ENCODE assay signal across 1 cellular context in genomic region chr17:3794890-3795757, GRCh38.
TF ChIP-seq lines count a peak whose summit lies in the region.

No MANE protein-coding gene starts in this region.

TF ChIP-seq in HepG2, 621 proteins besides CTCF, POLR2A, EP300 and RAD21 (continued from another document and continues in another):
- TF ChIP-seq ZNF550 (CRISPR knock-in tag; IDR thresholded peaks at IDR 0.05; ENCODE audit: borderline replicate concordance) (no peak), TEAD3 (CRISPR knock-in tag; optimal IDR thresholded peaks at IDR 0.05; ENCODE audit: borderline replicate concordance) (peak; percentile 23), ESRRA (CRISPR knock-in tag; IDR thresholded peaks at IDR 0.05; ENCODE audit: low read depth) (peak; percentile 23; the same call in 1 of the 2 replicates), BRD4 (CRISPR knock-in tag; IDR thresholded peaks at IDR 0.05) (peak; percentile 79; the same call in 1 of the 2 replicates), ZNF431 (CRISPR knock-in tag; IDR thresholded peaks at IDR 0.05; ENCODE audit: borderline replicate concordance, low read depth) (peak; percentile 55; the same call in 1 of the 2 replicates), CREM (IDR thresholded peaks at IDR 0.05) (peak; percentile 44; the same call in 1 of the 2 replicates), CREM (CRISPR knock-in tag; IDR thresholded peaks at IDR 0.05) (no peak), KDM4B (CRISPR knock-in tag; IDR thresholded peaks at IDR 0.05) (peak; percentile 53; the same call in 1 of the 2 replicates), ZNF124 (CRISPR knock-in tag; IDR thresholded peaks at IDR 0.05) (0 out of 2 replicates have a peak, but pooled peaks have one; percentile 11), POLR2G (IDR thresholded peaks at IDR 0.05; ENCODE audit: low read depth, low read length) (peak; percentile 75), ZSCAN25 (CRISPR knock-in tag; IDR thresholded peaks at IDR 0.05) (peak; percentile 90), ARNTL (CRISPR knock-in tag; IDR thresholded peaks at IDR 0.05) (peak; percentile 50; the same call in 1 of the 2 replicates), ZNF574 (CRISPR knock-in tag; IDR thresholded peaks at IDR 0.05) (peak; percentile 63; the same call in 1 of the 2 replicates), ZFP90 (CRISPR knock-in tag; IDR thresholded peaks at IDR 0.05; ENCODE audit: borderline replicate concordance) (no peak), ZSCAN29 (CRISPR knock-in tag; conservative IDR thresholded peaks at IDR 0.05) (peak; percentile 48), ISL2 (CRISPR knock-in tag; IDR thresholded peaks at IDR 0.05) (peak; percentile 63; the same call in 1 of the 2 replicates), ZBTB10 (CRISPR knock-in tag; IDR thresholded peaks at IDR 0.05; ENCODE audit: borderline replicate concordance) (peak; percentile 65; the same call in 1 of the 2 replicates), ZNF788 (CRISPR knock-in tag; IDR thresholded peaks at IDR 0.05; ENCODE audit: borderline replicate concordance) (peak; percentile 74; the same call in 1 of the 2 replicates), ZNF703 (CRISPR knock-in tag; IDR thresholded peaks at IDR 0.05; ENCODE audit: borderline replicate concordance) (peak; percentile 76; the same call in 1 of the 2 replicates), JARID2 (CRISPR knock-in tag; IDR thresholded peaks at IDR 0.05; ENCODE audit: insufficient replicate concordance) (no peak), HMGXB4 (CRISPR knock-in tag; IDR thresholded peaks at IDR 0.05; ENCODE audit: borderline replicate concordance in 1 of 2, low read depth in 1 of 2) (peak; percentile 25 to 32; a peak in 2 of 4 replicates), MXD3 (CRISPR knock-in tag; IDR thresholded peaks at IDR 0.05) (peak; percentile 36; the same call in 1 of the 2 replicates), HNRNPK (IDR thresholded peaks at IDR 0.05; ENCODE audit: low read depth, low read length, poor library complexity, severe bottlenecking) (no peak), HOXA3 (CRISPR knock-in tag; IDR thresholded peaks at IDR 0.05) (peak; percentile 79), POLR2AphosphoS2 (IDR thresholded peaks at IDR 0.05; ENCODE audit: low read depth, low read length) (no peak), FOXJ3 (CRISPR knock-in tag; IDR thresholded peaks at IDR 0.05; ENCODE audit: borderline replicate concordance) (peak; percentile 80; the same call in 1 of the 2 replicates), U2AF1 (optimal IDR thresholded peaks at IDR 0.05; ENCODE audit: low read depth, low read length) (peak; percentile 63), MXD4 (CRISPR knock-in tag; IDR thresholded peaks at IDR 0.05) (no peak), ZNF691 (CRISPR knock-in tag; IDR thresholded peaks at IDR 0.05; ENCODE audit: borderline replicate concordance, low read depth) (no peak), SMARCC2 (IDR thresholded peaks at IDR 0.05) (no peak), ATF3 (CRISPR knock-in tag; IDR thresholded peaks at IDR 0.05) (no peak), ZNF597 (CRISPR knock-in tag; IDR thresholded peaks at IDR 0.05) (no peak), ZNF430 (CRISPR knock-in tag; IDR thresholded peaks at IDR 0.05) (peak; percentile 14; the same call in 1 of the 2 replicates), ZNF503 (CRISPR knock-in tag; IDR thresholded peaks at IDR 0.05) (0 out of 2 replicates have a peak, but pooled peaks have one; percentile 60), ZKSCAN5 (CRISPR knock-in tag; IDR thresholded peaks at IDR 0.05) (no peak), BRCA1 (CRISPR knock-in tag; IDR thresholded peaks at IDR 0.05) (0 out of 2 replicates have a peak, but pooled peaks have one; percentile 70), SIX4 (CRISPR knock-in tag; IDR thresholded peaks at IDR 0.05) (peak; percentile 9; the same call in 1 of the 2 replicates), ZFY (CRISPR knock-in tag; IDR thresholded peaks at IDR 0.05) (peak; percentile 91), HMG20A (CRISPR knock-in tag; IDR thresholded peaks at IDR 0.05; ENCODE audit: borderline replicate concordance) (peak; percentile 51; the same call in 1 of the 2 replicates), FOXO4 (CRISPR knock-in tag; conservative IDR thresholded peaks at IDR 0.05) (0 out of 2 replicates have a peak, but pooled peaks have one; percentile 65), ZNF790 (CRISPR knock-in tag; IDR thresholded peaks at IDR 0.05; ENCODE audit: borderline replicate concordance) (peak; percentile 76; the same call in 1 of the 2 replicates), HES4 (CRISPR knock-in tag; IDR thresholded peaks at IDR 0.05; ENCODE audit: borderline replicate concordance) (peak; percentile 61; the same call in 1 of the 2 replicates), REXO4 (CRISPR knock-in tag; IDR thresholded peaks at IDR 0.05; ENCODE audit: borderline replicate concordance) (0 out of 2 replicates have a peak, but pooled peaks have one; percentile 52), SRY (CRISPR knock-in tag; IDR thresholded peaks at IDR 0.05) (peak; percentile 15; the same call in 1 of the 2 replicates), ZNF883 (CRISPR knock-in tag; IDR thresholded peaks at IDR 0.05; ENCODE audit: not compliant biosample characterization) (peak; percentile 13), NCOA1 (CRISPR knock-in tag; IDR thresholded peaks at IDR 0.05) (no peak), HNRNPH1 (optimal IDR thresholded peaks at IDR 0.05; ENCODE audit: low read depth, low read length) (no peak), NONO (IDR thresholded peaks at IDR 0.05) (no peak), NONO (CRISPR knock-in tag; conservative IDR thresholded peaks at IDR 0.05) (peak; percentile 57), RXRB (CRISPR knock-in tag; IDR thresholded peaks at IDR 0.05; ENCODE audit: borderline replicate concordance) (peak; percentile 55; the same call in 1 of the 2 replicates), KLF16 (CRISPR knock-in tag; IDR thresholded peaks at IDR 0.05) (peak in 1 of 2 experiments; percentile 23; a peak in 1 of 4 replicates), ZNF879 (CRISPR knock-in tag; IDR thresholded peaks at IDR 0.05) (no peak), RBFOX2 (IDR thresholded peaks at IDR 0.05; ENCODE audit: low read depth, low read length) (peak; percentile 85), ZNF326 (CRISPR knock-in tag; IDR thresholded peaks at IDR 0.05; ENCODE audit: borderline replicate concordance) (no peak), ZNF772 (CRISPR knock-in tag; IDR thresholded peaks at IDR 0.05) (peak; percentile 41; the same call in 1 of the 2 replicates), ZMYM2 (CRISPR knock-in tag; IDR thresholded peaks at IDR 0.05) (no peak), ZNF329 (CRISPR knock-in tag; IDR thresholded peaks at IDR 0.05; ENCODE audit: low read depth) (0 out of 2 replicates have a peak, but pooled peaks have one; percentile 38), ZNF12 (CRISPR knock-in tag; IDR thresholded peaks at IDR 0.05) (no peak; the same call in 1 of the 2 replicates), LCORL (IDR thresholded peaks at IDR 0.05) (no peak), LCORL (CRISPR knock-in tag; IDR thresholded peaks at IDR 0.05) (0 out of 2 replicates have a peak, but pooled peaks have one; percentile 42), KDM6A (CRISPR knock-in tag; IDR thresholded peaks at IDR 0.05; ENCODE audit: low read depth) (peak; percentile 77), ZBTB20 (CRISPR knock-in tag; IDR thresholded peaks at IDR 0.05; ENCODE audit: borderline replicate concordance, low read depth) (peak; percentile 20; the same call in 1 of the 2 replicates)
